Comparison of ENCODE assay signal across 23 cellular contexts in genomic region chr19:33763661-33764343, GRCh38. TPM values are rescaled to one million over a fixed set of nuclear protein-coding genes. Genes with fewer than 3 reads are reported as not detected.
A peak's percentile ranks its signal among the peaks of the same experiment; 100 is the strongest.
DNase-seq lines count a peak whose midpoint lies in the region; ATAC-seq and TF ChIP-seq lines count a peak whose summit lies in the region.
"Had no signal": no experiment of that assay in that cellular context is flagged by ENCODE, and none has a peak within 500 bp of the region (broad histone marks: within the 10 kb centered on the region; RNA-seq: fewer than 3 reads in every experiment).

No MANE protein-coding gene starts in this region.

- no peak overlapping the region for H3K4me3 Mint-ChIP-seq in glutamatergic neuron (ENCODE audit: unreplicated experiment)
- H3K4me3 Mint-ChIP-seq: activated naive CD8-positive, alpha-beta T cell; activated T-helper 17 cell treated with anti-CD3 and anti-CD28 coated beads, Interleukin-2, amount 50 U/mL, for 72 hours; CD4-positive, alpha-beta T cell; HFFc6; natural killer cell treated with Interleukin-12 subunit alpha and Interleukin-12 subunit beta and Interleukin-15 and Interleukin-18, amount 100 ng/mL, for 72 hours; stimulated activated naive CD8-positive, alpha-beta T cell treated with anti-CD3 and anti-CD28 coated beads, Interleukin-15, amount 100 ng/mL, for 72 hours; T-helper 17 cell had no signal

- H2AFZ ChIP-seq in osteoblast (ENCODE audit: low read length) = no peak overlapping the region
- H2AFZ ChIP-seq: GM23248 had no signal

- TF ChIP-seq CTCF in glutamatergic neuron (IDR thresholded peaks at IDR 0.05; ENCODE audit: partially characterized antibody, unreplicated experiment) (no peak), osteoblast (IDR thresholded peaks at IDR 0.05; ENCODE audit: extremely low read depth, low read depth, low read length) (no peak)

- no peaks in the 10 kb centered on the region for H3K4me1 ChIP-seq in osteoblast (ENCODE audit: insufficient read depth, low read length)
- H3K4me1 ChIP-seq: Peyer's patch, prostate gland, tibial nerve had no signal

- DNase-seq in G401 (ENCODE audit: low spot score) = peak; percentile 91
- DNase-seq in glutamatergic neuron = no peak
- peak; percentile 48 for DNase-seq in osteoblast (ENCODE audit: insufficient read length, low spot score, missing footprints)
- no peak for DNase-seq in NCI-H146 treated with DMSO at 0.1 percent for 48 hours (lab: John Stamatoyannopoulos, UW; ENCODE audit: unreplicated experiment)
- DNase-seq in GM03348 (ENCODE audit: low spot score) = no peak
- DNase-seq in SKM-1 treated with dmso at 0.1 percent for 144 hours (lab: John Stamatoyannopoulos, UW; ENCODE audit: unreplicated experiment) = no peak
- DNase-seq: activated CD4-positive, alpha-beta T cell treated with anti-CD3 and anti-CD28 coated beads, Interleukin-2, amount 50 U/mL, for 1 hour; CD4-positive, alpha-beta T cell; effector CD4-positive, alpha-beta T cell; GM23248; HFFc6; NCI-H1105 treated with DMSO at 0.1 percent for 48 hours; NCI-H2081; Peyer's patch; stimulated activated naive CD8-positive, alpha-beta T cell treated with anti-CD3 and anti-CD28 coated beads, Interleukin-15, amount 100 ng/mL, for 72 hours; T-helper 17 cell had no signal

- no peaks in the 10 kb centered on the region for H4K20me1 ChIP-seq in osteoblast (ENCODE audit: insufficient read depth, low read length)

- no peaks in the 10 kb centered on the region for H3K79me2 ChIP-seq in osteoblast (ENCODE audit: insufficient read depth, low read length)

- no peaks in the 10 kb centered on the region for H3K36me3 ChIP-seq in osteoblast (ENCODE audit: insufficient read depth, low read length)
- H3K36me3 ChIP-seq: Peyer's patch, prostate gland, SJSA1, tibial nerve had no signal

- H3K9me3 Mint-ChIP-seq in glutamatergic neuron (ENCODE audit: unreplicated experiment) = peaks cover 44% of the 10 kb centered on the region
- H3K9me3 Mint-ChIP-seq: activated T-helper 17 cell treated with anti-CD3 and anti-CD28 coated beads, Interleukin-2, amount 50 U/mL, for 72 hours; CD4-positive, alpha-beta T cell; natural killer cell treated with Interleukin-12 subunit alpha and Interleukin-12 subunit beta and Interleukin-15 and Interleukin-18, amount 100 ng/mL, for 72 hours; stimulated activated naive CD8-positive, alpha-beta T cell treated with anti-CD3 and anti-CD28 coated beads, Interleukin-15, amount 100 ng/mL, for 72 hours had no signal

- H3K27ac ChIP-seq in osteoblast (ENCODE audit: low read depth, low read length) = no peak overlapping the region
- H3K27ac ChIP-seq: GM23248, Peyer's patch, prostate gland, SJSA1, tibial nerve had no signal

- H3K27me3 Mint-ChIP-seq in glutamatergic neuron (ENCODE audit: unreplicated experiment) = peaks cover 40% of the 10 kb centered on the region

- no peaks in the 10 kb centered on the region for H3K27me3 ChIP-seq in osteoblast (ENCODE audit: insufficient read depth, low read length)
- H3K27me3 ChIP-seq: Peyer's patch, SJSA1, tibial nerve had no signal

- H3K9me3 ChIP-seq in osteoblast (ENCODE audit: low read depth, low read length) = no peaks in the 10 kb centered on the region
- H3K9me3 ChIP-seq: Peyer's patch, prostate gland, SJSA1, tibial nerve had no signal

- peak overlapping the region; percentile 42 for H3K27ac Mint-ChIP-seq in glutamatergic neuron (ENCODE audit: unreplicated experiment)
- H3K27ac Mint-ChIP-seq: activated naive CD8-positive, alpha-beta T cell; activated T-helper 17 cell treated with anti-CD3 and anti-CD28 coated beads, Interleukin-2, amount 50 U/mL, for 72 hours; CD4-positive, alpha-beta T cell; HFFc6; natural killer cell treated with Interleukin-12 subunit alpha and Interleukin-12 subunit beta and Interleukin-15 and Interleukin-18, amount 100 ng/mL, for 72 hours; stimulated activated naive CD8-positive, alpha-beta T cell treated with anti-CD3 and anti-CD28 coated beads, Interleukin-15, amount 100 ng/mL, for 72 hours; T-helper 17 cell had no signal

- peak; percentile 62; the same call in 1 of the 3 replicates for ATAC-seq in SK-N-SH treated with all-trans-retinoic acid at 6 μM for 48 hours
- ATAC-seq: activated T-helper 17 cell treated with anti-CD3 and anti-CD28 coated beads, Interleukin-2, amount 50 U/mL, for 72 hours; natural killer cell treated with Interleukin-12 subunit alpha and Interleukin-12 subunit beta and Interleukin-15 and Interleukin-18, amount 100 ng/mL, for 72 hours; stimulated activated naive CD8-positive, alpha-beta T cell treated with anti-CD3 and anti-CD28 coated beads, Interleukin-15, amount 100 ng/mL, for 72 hours; T-helper 17 cell had no signal

- in situ Hi-C loops in G401 (cut with HindIII; ENCODE audit: low sequenced_read_pairs) = loop anchor here (10.0 kb wide), 1 partner anchor 349 kb away; no protein-coding TSS in a partner anchor

- peaks cover 23% of the 10 kb centered on the region for H3K36me3 Mint-ChIP-seq in glutamatergic neuron (ENCODE audit: unreplicated experiment)
- H3K36me3 Mint-ChIP-seq: activated naive CD8-positive, alpha-beta T cell; natural killer cell treated with Interleukin-12 subunit alpha and Interleukin-12 subunit beta and Interleukin-15 and Interleukin-18, amount 100 ng/mL, for 72 hours had no signal

- H3K4me3 ChIP-seq in osteoblast (ENCODE audit: insufficient read depth, low read length) = no peak overlapping the region
- H3K4me3 ChIP-seq: GM23248, Peyer's patch, prostate gland, SJSA1, tibial nerve had no signal

- no peak overlapping the region for H3K4me2 ChIP-seq in osteoblast (ENCODE audit: insufficient read depth, low read length)

- peaks cover 34% of the 10 kb centered on the region for H3K4me1 Mint-ChIP-seq in glutamatergic neuron (ENCODE audit: low read depth, unreplicated experiment)
- H3K4me1 Mint-ChIP-seq: activated T-helper 17 cell treated with anti-CD3 and anti-CD28 coated beads, Interleukin-2, amount 50 U/mL, for 72 hours; stimulated activated naive CD8-positive, alpha-beta T cell treated with anti-CD3 and anti-CD28 coated beads, Interleukin-15, amount 100 ng/mL, for 72 hours; T-helper 17 cell had no signal

TF ChIP-seq in SK-N-SH treated with all-trans-retinoic acid at 6 μM for 48 hours, 23 proteins besides CTCF, POLR2A, EP300 and RAD21:
- TF ChIP-seq TCF4 (CRISPR knock-in tag; IDR thresholded peaks at IDR 0.05; ENCODE audit: borderline replicate concordance) = peak; percentile 55; the same call in 1 of the 2 replicates
- TF ChIP-seq ZFP3 (CRISPR knock-in tag; IDR thresholded peaks at IDR 0.05) = no peak

RNA-seq across cellular contexts. Expression of gene KCTD15, which starts 32.9 kb away (rescaled TPM):
- total RNA-seq in G401 (2014; rRNA removed; shearing (Covaris generic)) = 61.4 and 98.4 TPM in 2 replicates
- 53.4 TPM for total RNA-seq in glutamatergic neuron (ENCODE audit: unreplicated experiment)
- total RNA-seq in osteoblast = 39.5 and 55.7 TPM in 2 replicates

Comparison
In these comparisons a context has a peak if more than half of its experiments do, and no peak if none do; other contexts are left out.
1. DNase-seq: peak in G401 (single experiment) and osteoblast (single experiment); none in glutamatergic neuron (single experiment), NCI-H146 treated with DMSO at 0.1 percent for 48 hours (single experiment), GM03348 (single experiment) and SKM-1 treated with dmso at 0.1 percent for 144 hours (single experiment).